1 cellular context compared by ENCODE assay signal in genomic region chr6:105137388-105137787, GRCh38.
TF ChIP-seq lines count a peak whose summit lies in the region.

No MANE protein-coding gene starts in this region.

TF ChIP-seq in K562, 482 proteins besides CTCF, POLR2A, EP300 and RAD21 (continued from another document):
- TF ChIP-seq ZHX1 (conservative IDR thresholded peaks at IDR 0.05; ENCODE audit: low read length), result no peak
- TF ChIP-seq VEZF1 (CRISPR knock-in tag; IDR thresholded peaks at IDR 0.05), result no peak
- no peak for TF ChIP-seq ZBTB5 (IDR thresholded peaks at IDR 0.05)
- no peak for TF ChIP-seq CUX1 (CRISPR knock-in tag; IDR thresholded peaks at IDR 0.05)
